8 cellular contexts compared by ENCODE assay signal in the genomic region with DNA sequence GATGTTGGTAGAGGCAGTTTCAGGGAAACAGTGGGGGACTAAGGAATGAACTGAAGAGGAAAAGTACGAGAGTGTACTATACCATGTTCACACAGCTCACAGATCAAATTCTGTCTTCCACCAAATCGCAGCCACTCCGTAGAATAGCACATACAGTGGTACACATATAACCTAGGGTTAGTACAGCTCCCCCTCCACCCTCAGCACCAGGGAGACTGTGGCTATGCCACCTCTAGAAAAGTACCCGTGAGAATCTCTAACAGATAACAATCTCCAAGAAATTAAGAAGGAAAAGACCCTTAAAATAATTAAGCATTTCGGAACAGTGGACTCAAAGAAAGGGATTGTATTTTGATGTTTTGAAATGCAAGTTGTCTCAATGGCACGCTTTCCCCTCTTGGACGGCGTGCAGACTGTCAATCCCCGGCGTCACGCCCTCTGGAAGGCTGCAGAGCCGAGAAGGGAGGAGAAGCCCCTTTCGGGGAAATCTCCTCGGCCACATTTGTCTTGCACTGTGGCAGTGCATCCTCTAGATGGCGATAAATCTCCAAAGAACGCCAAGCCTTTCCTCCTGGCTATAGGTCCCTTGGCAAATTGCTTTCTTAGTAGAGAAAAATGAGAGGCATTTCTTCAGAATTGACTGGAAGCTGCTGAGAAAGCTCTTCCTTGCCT.
DNase-seq lines count a peak whose midpoint lies in the region; ATAC-seq, FAIRE-seq and TF ChIP-seq lines count a peak whose summit lies in the region.

No MANE protein-coding gene starts in this region.

- H3K36me3 Mint-ChIP-seq in T-cell = no peaks in the 10 kb centered on the region

- H3K27ac ChIP-seq in K562 (ENCODE audit: extremely low read depth, low read depth, low read length) = no peak overlapping the region
- no peak overlapping the region for H3K27ac ChIP-seq in spleen

- peak overlapping the region in 2 of 3 donors; percentile 21 to 46 for H3K4me3 Mint-ChIP-seq in T-cell

- no peaks in the 10 kb centered on the region for H3K9me1 ChIP-seq in K562 (ENCODE audit: control insufficient read depth, insufficient read depth, low read length)

- POLR2A ChIA-PET in T-cell (lab: Charles Lee) (no interaction called here), K562 (lab: Yijun Ruan, JAX) (interaction anchor here (0.6 to 0.9 kb wide), 4 partner anchors 10 to 111 kb away, joined by 3 to 4 read pairs (median 3); no protein-coding TSS in a partner anchor)

- CTCF ChIA-PET in T-cell (lab: Charles Lee) = interaction anchor here (0.6 to 2.1 kb wide), 9 partner anchors 8 to 701 kb away, joined by 3 to 8 read pairs (median 5); no protein-coding TSS in a partner anchor
- CTCF ChIA-PET in K562 (lab: Yijun Ruan, JAX; ENCODE audit: low intra/inter-chr PET ratio) = interaction anchor here (0.7 to 2.5 kb wide), 2 partner anchors 30 to 111 kb away, joined by 4 to 17 read pairs; no protein-coding TSS in a partner anchor

- H3K9me3 Mint-ChIP-seq in T-cell = no peaks in the 10 kb centered on the region

- H4K20me1 ChIP-seq in K562 (replicated peaks; ENCODE audit: control insufficient read depth, insufficient read depth, low read length) = no peaks in the 10 kb centered on the region

- no peaks in the 10 kb centered on the region for H3K27me3 ChIP-seq in K562 (ENCODE audit: control insufficient read depth in 2 of 2, insufficient read depth in 2 of 2, low read length in 2 of 2)
- peaks cover 0 to 33% (median 10%) of the 10 kb centered on the region in 7 donors for H3K27me3 ChIP-seq in spleen (replicated peaks in 1 of 7)

- FAIRE-seq in K562 (lab: Jason Lieb, UNC) = peak; percentile 93

- no peak overlapping the region; the same call in 1 of the 2 replicates for H2AFZ ChIP-seq in K562 (ENCODE audit: low read depth, low read length)

- in situ Hi-C loops in K562 (cut with MboI) = no loop called here

- BruUV-seq in K562 (replicated peaks; lab: Mats Ljungman, UMichigan) = no TSS peak

- H3K36me3 ChIP-seq in K562 (ENCODE audit: control insufficient read depth, insufficient read depth, low read length) = no peaks in the 10 kb centered on the region
- no peaks in the 10 kb centered on the region for H3K36me3 ChIP-seq in spleen

- TF ChIP-seq EP300 in K562 (IDR thresholded peaks at IDR 0.05; ENCODE audit: low read length) = no peak

- TF ChIP-seq RAD21 in K562 (CRISPR knock-in tag; conservative IDR thresholded peaks at IDR 0.05 in 1 of 2, IDR thresholded peaks at IDR 0.05 in 1 of 2) = peak; percentile 43 to 65

- no peak overlapping the region for H3K27ac Mint-ChIP-seq in T-cell

- H3K4me3 ChIP-seq in K562 (no peak overlapping the region), spleen (peak overlapping the region in 1 of 8 donors; percentile 33)

- no peaks in the 10 kb centered on the region for H3K79me2 ChIP-seq in K562 (ENCODE audit: control insufficient read depth, insufficient read depth, low read length)

- ATAC-seq in T-cell (replicated peaks in 1 of 4) (peak; percentile 58 to 77 (median 67)), K562 (peak; percentile 98)

- peak; percentile 86 to 91 (median 89) for TF ChIP-seq CTCF in K562 (IDR thresholded peaks at IDR 0.05 in 2 of 3, conservative IDR thresholded peaks at IDR 0.05 in 1 of 3; ENCODE audit: insufficient read depth in 2 of 3, low read depth in 1 of 3, low read length in 3 of 3)
- peak in 10 of 11 experiments; percentile 29 to 89 (median 74) for TF ChIP-seq CTCF in spleen (IDR thresholded peaks at IDR 0.05 in 8 of 11, conservative IDR thresholded peaks at IDR 0.05 in 3 of 11)

- intact Hi-C loops in K562 (cut with micrococcal nuclease) (loop anchor here (1.0 to 5.0 kb wide), 2 partner anchors 110 to 166 kb away; no protein-coding TSS in a partner anchor), spleen (cut with DNase I; ENCODE audit: low total_unique reads) (no loop called here)

- H3K4me1 ChIP-seq in K562 (replicated peaks in 1 of 2; ENCODE audit: control insufficient read depth in 2 of 2, insufficient read depth in 2 of 2, low read length in 2 of 2) = no peaks in the 10 kb centered on the region
- peaks cover 0 to 15% (median 11%) of the 10 kb centered on the region in 6 donors for H3K4me1 ChIP-seq in spleen

- H3K4me1 Mint-ChIP-seq in T-cell = peaks cover 11 to 13% (median 12%) of the 10 kb centered on the region in 3 donors

- WGBS in K562 (ENCODE audit: insufficient coverage, low coverage, missing lambda C conversion rate) = 5% methylated on average over 16 of the region's 16 CpGs
- WGBS in spleen, 5 donors = 6 to 11% (median 9%) methylated on average over 16 of the region's 16 CpGs

- TF ChIP-seq POLR2A in K562 (conservative IDR thresholded peaks at IDR 0.05) (no peak), spleen (IDR thresholded peaks at IDR 0.05) (no peak)

- H3K9me3 ChIP-seq in K562 (replicated peaks; ENCODE audit: control insufficient read depth, insufficient read depth, low read depth, low read length) (no peaks in the 10 kb centered on the region), spleen (no peaks in the 10 kb centered on the region)

- peaks cover 26 to 47% of the 10 kb centered on the region in 2 donors for H3K27me3 Mint-ChIP-seq in T-cell

- no peak overlapping the region; the same call in 1 of the 2 replicates for H3K4me2 ChIP-seq in K562 (ENCODE audit: insufficient read depth, low read length)

- H3K9ac ChIP-seq in K562 (ENCODE audit: insufficient read depth in 1 of 2, low read depth in 2 of 2, low read length in 2 of 2) = no peak overlapping the region

- DNase-seq in activated gamma-delta T cell treated with Interleukin-2 at 50 U/mL for 16 hours = peak; percentile 11
- no peak for DNase-seq in activated gamma-delta T cell (lab: John Stamatoyannopoulos, UW)
- peak; percentile 49 for DNase-seq in HCEC 1CT
- peak; percentile 87 to 94 for DNase-seq in Kasumi-1 (lab: John Stamatoyannopoulos, UW)
- DNase-seq in T-cell = peak in 20 of 34 experiments; percentile 1 to 41 (median 12)
- DNase-seq in K562 (ENCODE audit: extremely low read depth in 1 of 4, low spot score in 3 of 4) = peak; percentile 67 to 77 (median 74)
- peak; percentile 89 for DNase-seq in iPS-NIHi11 (ENCODE audit: low spot score)
- DNase-seq in spleen = no peak

TF ChIP-seq in K562, 482 proteins besides CTCF, POLR2A, EP300 and RAD21 (continues in another document):
- TF ChIP-seq GABPB2 (CRISPR knock-in tag; conservative IDR thresholded peaks at IDR 0.05) = no peak
- TF ChIP-seq ZNF184 (CRISPR knock-in tag; IDR thresholded peaks at IDR 0.05) = no peak
- peak; percentile 4; the same call in 1 of the 2 replicates for TF ChIP-seq KLF16 (IDR thresholded peaks at IDR 0.05)
- no peak for TF ChIP-seq ZNF589 (CRISPR knock-in tag; IDR thresholded peaks at IDR 0.05; ENCODE audit: low read depth)
- TF ChIP-seq TARDBP (IDR thresholded peaks at IDR 0.05) = no peak
- no peak for TF ChIP-seq JUNB (CRISPR knock-in tag; conservative IDR thresholded peaks at IDR 0.05)
- no peak for TF ChIP-seq ZNF431 (CRISPR knock-in tag; IDR thresholded peaks at IDR 0.05)
- no peak for TF ChIP-seq PPARD (CRISPR knock-in tag; IDR thresholded peaks at IDR 0.05)
- TF ChIP-seq, protein P1, sequence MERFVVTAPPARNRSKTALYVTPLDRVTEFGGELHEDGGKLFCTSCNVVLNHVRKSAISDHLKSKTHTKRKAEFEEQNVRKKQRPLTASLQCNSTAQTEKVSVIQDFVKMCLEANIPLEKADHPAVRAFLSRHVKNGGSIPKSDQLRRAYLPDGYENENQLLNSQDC (CRISPR knock-in tag; IDR thresholded peaks at IDR 0.05) = no peak
- TF ChIP-seq FOXA3 (CRISPR knock-in tag; conservative IDR thresholded peaks at IDR 0.05 in 1 of 2, IDR thresholded peaks at IDR 0.05 in 1 of 2) = no peak
- no peak for TF ChIP-seq ZNF79 (CRISPR knock-in tag; IDR thresholded peaks at IDR 0.05; ENCODE audit: low read depth)
- TF ChIP-seq HNRNPH1 (optimal IDR thresholded peaks at IDR 0.05; ENCODE audit: low read depth, low read length) = no peak
- TF ChIP-seq, protein P2, sequence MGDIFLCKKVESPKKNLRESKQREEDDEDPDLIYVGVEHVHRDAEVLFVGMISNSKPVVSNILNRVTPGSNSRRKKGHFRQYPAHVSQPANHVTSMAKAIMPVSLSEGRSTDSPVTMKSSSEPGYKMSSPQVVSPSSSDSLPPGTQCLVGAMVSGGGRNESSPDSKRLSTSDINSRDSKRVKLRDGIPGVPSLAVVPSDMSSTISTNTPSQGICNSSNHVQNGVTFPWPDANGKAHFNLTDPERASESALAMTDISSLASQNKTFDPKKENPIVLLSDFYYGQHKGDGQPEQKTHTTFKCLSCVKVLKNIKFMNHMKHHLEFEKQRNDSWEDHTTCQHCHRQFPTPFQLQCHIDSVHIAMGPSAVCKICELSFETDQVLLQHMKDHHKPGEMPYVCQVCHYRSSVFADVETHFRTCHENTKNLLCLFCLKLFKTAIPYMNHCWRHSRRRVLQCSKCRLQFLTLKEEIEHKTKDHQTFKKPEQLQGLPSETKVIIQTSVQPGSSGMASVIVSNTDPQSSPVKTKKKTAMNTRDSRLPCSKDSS (IDR thresholded peaks at IDR 0.05; ENCODE audit: low read depth, partially characterized antibody) = no peak
- 0 out of 2 replicates have a peak, but pooled peaks have one; percentile 27 for TF ChIP-seq JUND (IDR thresholded peaks at IDR 0.05; ENCODE audit: borderline replicate concordance, low read depth, low read length)
- TF ChIP-seq JUND (tag; IDR thresholded peaks at IDR 0.05; ENCODE audit: borderline replicate concordance, low read depth, low read length) = no peak
- TF ChIP-seq, protein P3, sequence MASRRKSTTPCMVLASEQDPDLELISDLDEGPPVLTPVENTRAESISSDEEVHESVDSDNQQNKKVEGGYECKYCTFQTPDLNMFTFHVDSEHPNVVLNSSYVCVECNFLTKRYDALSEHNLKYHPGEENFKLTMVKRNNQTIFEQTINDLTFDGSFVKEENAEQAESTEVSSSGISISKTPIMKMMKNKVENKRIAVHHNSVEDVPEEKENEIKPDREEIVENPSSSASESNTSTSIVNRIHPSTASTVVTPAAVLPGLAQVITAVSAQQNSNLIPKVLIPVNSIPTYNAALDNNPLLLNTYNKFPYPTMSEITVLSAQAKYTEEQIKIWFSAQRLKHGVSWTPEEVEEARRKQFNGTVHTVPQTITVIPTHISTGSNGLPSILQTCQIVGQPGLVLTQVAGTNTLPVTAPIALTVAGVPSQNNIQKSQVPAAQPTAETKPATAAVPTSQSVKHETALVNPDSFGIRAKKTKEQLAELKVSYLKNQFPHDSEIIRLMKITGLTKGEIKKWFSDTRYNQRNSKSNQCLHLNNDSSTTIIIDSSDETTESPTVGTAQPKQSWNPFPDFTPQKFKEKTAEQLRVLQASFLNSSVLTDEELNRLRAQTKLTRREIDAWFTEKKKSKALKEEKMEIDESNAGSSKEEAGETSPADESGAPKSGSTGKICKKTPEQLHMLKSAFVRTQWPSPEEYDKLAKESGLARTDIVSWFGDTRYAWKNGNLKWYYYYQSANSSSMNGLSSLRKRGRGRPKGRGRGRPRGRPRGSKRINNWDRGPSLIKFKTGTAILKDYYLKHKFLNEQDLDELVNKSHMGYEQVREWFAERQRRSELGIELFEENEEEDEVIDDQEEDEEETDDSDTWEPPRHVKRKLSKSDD (conservative IDR thresholded peaks at IDR 0.05; ENCODE audit: low read length) = no peak
- no peak for TF ChIP-seq IRF2 (CRISPR knock-in tag; IDR thresholded peaks at IDR 0.05)
- TF ChIP-seq STAG1 (CRISPR knock-in tag; IDR thresholded peaks at IDR 0.05; ENCODE audit: borderline replicate concordance) = peak; percentile 39; the same call in 1 of the 2 replicates

Comparison
In these comparisons a context has a peak if more than half of its experiments do, and no peak if none do; other contexts are left out.
1. DNase-seq: peak in activated gamma-delta T cell treated with Interleukin-2 at 50 U/mL for 16 hours (single experiment), HCEC 1CT (single experiment), Kasumi-1 (2 of 2), T-cell (20 of 34), K562 (4 of 4) and iPS-NIHi11 (single experiment); none in activated gamma-delta T cell (single experiment) and spleen (single experiment).